In genomic region chr19:18593367-18594095, GRCh38 we compare ENCODE assay signal across 8 cellular contexts. TPM values are rescaled to one million over a fixed set of nuclear protein-coding genes. Genes with fewer than 3 reads are reported as not detected.
DNase-seq lines count a peak whose midpoint lies in the region; ATAC-seq, FAIRE-seq and TF ChIP-seq lines count a peak whose summit lies in the region.

No MANE protein-coding gene starts in this region.

- no peak for DNase-seq in CD4-positive, CD25-positive, alpha-beta regulatory T cell
- DNase-seq in brain microvascular endothelial cell (no peak), RCC 7860 (ENCODE audit: low spot score) (no peak), NCI-H2196 treated with DMSO at 0.1 percent for 48 hours (lab: John Stamatoyannopoulos, UW; ENCODE audit: unreplicated experiment) (no peak)
- no peak for DNase-seq in naive thymus-derived CD8-positive, alpha-beta T cell

- TF ChIP-seq CTCF in HEK293 (tag by site-specific recombination; IDR thresholded peaks at IDR 0.05) = no peak
- TF ChIP-seq CTCF in brain microvascular endothelial cell (IDR thresholded peaks at IDR 0.05; ENCODE audit: low read depth, low read length, missing control alignments) = no peak

- peaks cover 6% of the 10 kb centered on the region for H3K36me3 ChIP-seq in CD4-positive, CD25-positive, alpha-beta regulatory T cell (ENCODE audit: control insufficient read depth, insufficient read depth, low read length)
- H3K36me3 ChIP-seq in HEK293 (ENCODE audit: control insufficient read depth in 2 of 2, insufficient read depth in 1 of 2, low read length in 2 of 2) (peaks cover 0 to 6% of the 10 kb centered on the region in 2 experiments; a peak in 1 of 3 replicates), brain microvascular endothelial cell (replicated peaks) (peaks cover 6% of the 10 kb centered on the region)

- no peak for FAIRE-seq in RCC 7860 (lab: Jason Lieb, UNC)

- peaks cover under 1 to 42% (median 12%) of the 10 kb centered on the region in 4 donors for H3K4me1 Mint-ChIP-seq in CD4-positive, CD25-positive, alpha-beta regulatory T cell
- peaks cover 14 to 31% (median 30%) of the 10 kb centered on the region in 4 donors for H3K4me1 Mint-ChIP-seq in naive thymus-derived CD8-positive, alpha-beta T cell

- POLR2A ChIA-PET in HEK293 (lab: Yijun Ruan, JAX) = interaction anchor here (0.6 to 2.9 kb wide), 8 partner anchors 14 to 174 kb away, joined by 3 to 11 read pairs (median 3); partner anchors contain the start of genes SSBP4 and UBA52
- POLR2A ChIA-PET in naive thymus-derived CD8-positive, alpha-beta T cell (lab: Charles Lee) = interaction anchor here (0.5 to 4.4 kb wide), 8 partner anchors 22 to 447 kb away, joined by 3 to 19 read pairs (median 4); partner anchors contain the start of genes HOMER3 and UBA52

- no peaks in the 10 kb centered on the region for H3K36me3 Mint-ChIP-seq in CD4-positive, CD25-positive, alpha-beta regulatory T cell
- H3K36me3 Mint-ChIP-seq in naive thymus-derived CD8-positive, alpha-beta T cell = peaks cover 0 to 9% (median 0%) of the 10 kb centered on the region in 3 donors

- in situ Hi-C loops in brain microvascular endothelial cell (cut with HindIII; ENCODE audit: low pct_ligation_motif_present, low sequenced_read_pairs) = loop anchor here (25.0 kb wide), 1 partner anchor 269 kb away; no protein-coding TSS in a partner anchor

- no peak overlapping the region for H3K27ac ChIP-seq in CD4-positive, CD25-positive, alpha-beta regulatory T cell (ENCODE audit: insufficient read depth, low read length, poor library complexity, severe bottlenecking)
- no peak overlapping the region for H3K27ac ChIP-seq in HEK293 (ENCODE audit: extremely low read depth, low read depth, low read length)
- no peak overlapping the region for H3K27ac ChIP-seq in brain microvascular endothelial cell

- CTCF ChIA-PET in HEK293 (lab: Yijun Ruan, JAX) = interaction anchor here (0.6 to 3.1 kb wide), 14 partner anchors 8 to 254 kb away, joined by 3 to 19 read pairs (median 4); partner anchors contain the start of gene CRTC1

- H3K4me3 ChIP-seq in CD4-positive, CD25-positive, alpha-beta regulatory T cell (ENCODE audit: low read depth, low read length) = no peak overlapping the region
- H3K4me3 ChIP-seq in HEK293 (ENCODE audit: low read depth, low read length) (peak overlapping the region; percentile 41), brain microvascular endothelial cell (ENCODE audit: low read depth, low read length) (peak overlapping the region; percentile 42)

- no peaks in the 10 kb centered on the region for H3K9me3 ChIP-seq in CD4-positive, CD25-positive, alpha-beta regulatory T cell (ENCODE audit: control insufficient read depth in 2 of 2, low read length in 2 of 2)
- no peaks in the 10 kb centered on the region for H3K9me3 ChIP-seq in HEK293 (ENCODE audit: control insufficient read depth, insufficient read depth, low read depth, low read length)

- H3K9me3 Mint-ChIP-seq in CD4-positive, CD25-positive, alpha-beta regulatory T cell = peaks cover 0 to 2% (median 0%) of the 10 kb centered on the region in 7 donors
- H3K9me3 Mint-ChIP-seq in naive thymus-derived CD8-positive, alpha-beta T cell = no peaks in the 10 kb centered on the region

- H3K4me3 Mint-ChIP-seq in CD4-positive, CD25-positive, alpha-beta regulatory T cell = peak overlapping the region; percentile 48 to 93 (median 65)
- peak overlapping the region in 9 of 10 donors; percentile 24 to 78 (median 58) for H3K4me3 Mint-ChIP-seq in naive thymus-derived CD8-positive, alpha-beta T cell

- ATAC-seq in CD4-positive, CD25-positive, alpha-beta regulatory T cell (ENCODE audit: low read depth in 2 of 2) = no peak
- ATAC-seq in naive thymus-derived CD8-positive, alpha-beta T cell = no peak
- no peak for ATAC-seq in HG03521 (IDR thresholded peaks at IDR 0.05; ENCODE audit: unreplicated experiment)
- ATAC-seq in GM19023 (IDR thresholded peaks at IDR 0.05; ENCODE audit: unreplicated experiment) = no peak

- peaks cover 33% of the 10 kb centered on the region for H3K4me1 ChIP-seq in CD4-positive, CD25-positive, alpha-beta regulatory T cell (ENCODE audit: control insufficient read depth, insufficient read depth, low read length, poor library complexity, severe bottlenecking)
- H3K4me1 ChIP-seq in HEK293 (ENCODE audit: control insufficient read depth, insufficient read depth, low read length) = no peaks in the 10 kb centered on the region

- peak overlapping the region in 2 of 3 donors; percentile 7 to 26 for H3K27ac Mint-ChIP-seq in CD4-positive, CD25-positive, alpha-beta regulatory T cell
- H3K27ac Mint-ChIP-seq in naive thymus-derived CD8-positive, alpha-beta T cell = peak overlapping the region in 9 of 10 donors; percentile 28 to 91 (median 69)

- no peaks in the 10 kb centered on the region for H3K27me3 ChIP-seq in CD4-positive, CD25-positive, alpha-beta regulatory T cell (ENCODE audit: control insufficient read depth, insufficient read depth, low read length)
- H3K27me3 ChIP-seq in brain microvascular endothelial cell (replicated peaks) = peaks cover 2% of the 10 kb centered on the region

- H3K27me3 Mint-ChIP-seq in CD4-positive, CD25-positive, alpha-beta regulatory T cell = peaks cover 16% of the 10 kb centered on the region
- no peaks in the 10 kb centered on the region for H3K27me3 Mint-ChIP-seq in naive thymus-derived CD8-positive, alpha-beta T cell

TF ChIP-seq in HEK293, 187 proteins besides CTCF, POLR2A, EP300 and RAD21 (continues in another document):
- TF ChIP-seq OVOL3 (tag by site-specific recombination; IDR thresholded peaks at IDR 0.05) (no peak), YY2 (tag by site-specific recombination; IDR thresholded peaks at IDR 0.05) (no peak), ZNF423 (tag by site-specific recombination; IDR thresholded peaks at IDR 0.05) (peak; percentile 77; the same call in 1 of the 2 replicates), ZNF580 (tag by site-specific recombination; IDR thresholded peaks at IDR 0.05) (no peak), ZNF830 (tag by site-specific recombination; IDR thresholded peaks at IDR 0.05; ENCODE audit: low read depth) (no peak), ZNF18 (tag by site-specific recombination; IDR thresholded peaks at IDR 0.05) (no peak), ZIC2 (tag by site-specific recombination; IDR thresholded peaks at IDR 0.05) (peak; percentile 58), ZNF623 (tag by site-specific recombination; IDR thresholded peaks at IDR 0.05) (no peak), KLF17 (tag by site-specific recombination; IDR thresholded peaks at IDR 0.05) (no peak), ZNF274 (IDR thresholded peaks at IDR 0.05; ENCODE audit: low read length) (no peak), ZNF274 (tag by site-specific recombination; IDR thresholded peaks at IDR 0.05; ENCODE audit: borderline replicate concordance) (no peak), GLIS2 (tag by site-specific recombination; IDR thresholded peaks at IDR 0.05) (peak; percentile 11; the same call in 1 of the 2 replicates), SP7 (tag by site-specific recombination; IDR thresholded peaks at IDR 0.05) (no peak), ZNF792 (tag by site-specific recombination; IDR thresholded peaks at IDR 0.05) (peak; percentile 96)

RNA-seq across cellular contexts. Expression of gene REX1BD, which starts 4.9 kb away (rescaled TPM):
- 87.4 TPM for total RNA-seq in CD4-positive, CD25-positive, alpha-beta regulatory T cell
- 100 to 1,000 TPM; 139 to 163 (median 148) TPM for polyA plus RNA-seq in CD4-positive, CD25-positive, alpha-beta regulatory T cell
- 100 to 1,000 TPM; 138 to 165 TPM for total RNA-seq in naive thymus-derived CD8-positive, alpha-beta T cell
- 100 to 1,000 TPM; 165 to 196 (median 176) TPM for polyA plus RNA-seq in naive thymus-derived CD8-positive, alpha-beta T cell

RNA-seq across cellular contexts. Expression of gene CRLF1, which starts 13.1 kb away (rescaled TPM):
- total RNA-seq in CD4-positive, CD25-positive, alpha-beta regulatory T cell = not detected
- polyA plus RNA-seq in CD4-positive, CD25-positive, alpha-beta regulatory T cell = 1 to 10 TPM in 1 of 4 donors, under 1 TPM in 1, not detected in 2; 0.31 to 1.1 TPM
- total RNA-seq in naive thymus-derived CD8-positive, alpha-beta T cell = not detected
- polyA plus RNA-seq in naive thymus-derived CD8-positive, alpha-beta T cell = 1 to 10 TPM in 1 of 3 donors, under 1 TPM in 1, not detected in 1; 0.55 to 1.1 TPM

RNA-seq across cellular contexts. Expression of gene TMEM59L, which starts 19.1 kb away (rescaled TPM):
- total RNA-seq in CD4-positive, CD25-positive, alpha-beta regulatory T cell = not detected
- not detected for polyA plus RNA-seq in CD4-positive, CD25-positive, alpha-beta regulatory T cell
- total RNA-seq in naive thymus-derived CD8-positive, alpha-beta T cell = not detected
- polyA plus RNA-seq in naive thymus-derived CD8-positive, alpha-beta T cell = under 1 TPM in 2 of 3 donors, not detected in 1; 0.09 to 0.27 TPM

RNA-seq across cellular contexts. Expression of gene UBA52, which starts 21.9 kb away (rescaled TPM):
- total RNA-seq in CD4-positive, CD25-positive, alpha-beta regulatory T cell = 1,556 TPM
- 1,000 to 10,000 TPM; 1,213 to 1,759 (median 1,573) TPM for polyA plus RNA-seq in CD4-positive, CD25-positive, alpha-beta regulatory T cell
- total RNA-seq in naive thymus-derived CD8-positive, alpha-beta T cell = 1,000 to 10,000 TPM; 1,986 to 2,036 TPM
- 1,000 to 10,000 TPM; 1,743 to 2,077 (median 1,903) TPM for polyA plus RNA-seq in naive thymus-derived CD8-positive, alpha-beta T cell

RNA-seq across cellular contexts. Expression of gene KXD1, which starts 35.9 kb away (rescaled TPM):
- total RNA-seq in CD4-positive, CD25-positive, alpha-beta regulatory T cell = 90.6 TPM
- polyA plus RNA-seq in CD4-positive, CD25-positive, alpha-beta regulatory T cell = 10 to 100 TPM; 65.3 to 99.1 (median 89.9) TPM
- 10 to 100 TPM; 96.2 to 97.9 TPM for total RNA-seq in naive thymus-derived CD8-positive, alpha-beta T cell
- 10 to 100 TPM; 68.3 to 80.2 (median 79.4) TPM for polyA plus RNA-seq in naive thymus-derived CD8-positive, alpha-beta T cell
